In genomic region chr10:43436291-43437140, GRCh38 we compare ENCODE assay signal across 1 cellular context.
TF ChIP-seq lines count a peak whose summit lies in the region.

TSS of gene ZNF487 (plus strand) at chr10:43437111. CDS start at chr10:43475814, 38,703 bp downstream.

TF ChIP-seq in GM12878, 131 proteins besides CTCF, POLR2A, EP300 and RAD21 (continued from another document and continues in another):
- TF ChIP-seq MYB (IDR thresholded peaks at IDR 0.05; ENCODE audit: borderline replicate concordance, low read depth, low read length) (no peak), IKZF1 (conservative IDR thresholded peaks at IDR 0.05) (peak; percentile 88), POU2F2 (IDR thresholded peaks at IDR 0.05; ENCODE audit: borderline replicate concordance, low read depth, low read length) (peak; percentile 60; the same call in 1 of the 3 replicates), GABPA (IDR thresholded peaks at IDR 0.05; ENCODE audit: low read depth) (no peak), NFXL1 (IDR thresholded peaks at IDR 0.05; ENCODE audit: borderline replicate concordance) (no peak), ZNF384 (IDR thresholded peaks at IDR 0.05; ENCODE audit: borderline replicate concordance, low read depth, low read length) (no peak), PAX8 (IDR thresholded peaks at IDR 0.05) (no peak), POLR2AphosphoS2 (IDR thresholded peaks at IDR 0.05; ENCODE audit: low read depth, low read length) (peak; percentile 61; the same call in 1 of the 2 replicates), BACH1 (IDR thresholded peaks at IDR 0.05; ENCODE audit: borderline replicate concordance) (peak; percentile 72; the same call in 1 of the 2 replicates), JUNB (IDR thresholded peaks at IDR 0.05) (no peak), CREB1 (IDR thresholded peaks at IDR 0.05; ENCODE audit: low read depth) (peak; percentile 95), CHD4 (IDR thresholded peaks at IDR 0.05) (no peak), RB1 (IDR thresholded peaks at IDR 0.05; ENCODE audit: borderline replicate concordance) (peak; percentile 85; the same call in 1 of the 2 replicates), ZNF274 (IDR thresholded peaks at IDR 0.05; ENCODE audit: insufficient read depth, insufficient read length) (no peak), LARP7 (IDR thresholded peaks at IDR 0.05) (peak; percentile 69; the same call in 1 of the 2 replicates), CBX3 (IDR thresholded peaks at IDR 0.05; ENCODE audit: borderline replicate concordance, low read depth) (no peak), PML (IDR thresholded peaks at IDR 0.05; ENCODE audit: low read length) (0 out of 2 replicates have a peak, but pooled peaks have one; percentile 45), FOXM1 (IDR thresholded peaks at IDR 0.05; ENCODE audit: low read depth, low read length) (no peak), KAT2A (conservative IDR thresholded peaks at IDR 0.05; ENCODE audit: control insufficient read depth, low read depth, low read length) (no peak), CEBPB (IDR thresholded peaks at IDR 0.05; ENCODE audit: borderline replicate concordance in 1 of 2, low read depth in 2 of 2, low read length in 2 of 2) (no peak), NR2C2 (IDR thresholded peaks at IDR 0.05; ENCODE audit: borderline replicate concordance, control insufficient read depth, insufficient read length, low read depth) (no peak), HDGF (IDR thresholded peaks at IDR 0.05) (0 out of 2 replicates have a peak, but pooled peaks have one; percentile 9), SREBF2 (IDR thresholded peaks at IDR 0.05; ENCODE audit: low read length) (no peak), ZNF687 (IDR thresholded peaks at IDR 0.05) (peak; percentile 66), SIN3A (IDR thresholded peaks at IDR 0.05; ENCODE audit: low read depth, low read length) (0 out of 2 replicates have a peak, but pooled peaks have one; percentile 32), ESRRA (IDR thresholded peaks at IDR 0.05; ENCODE audit: low read length) (no peak; the same call in 1 of the 2 replicates), SMC3 (IDR thresholded peaks at IDR 0.05; ENCODE audit: borderline replicate concordance, low read length) (no peak; the same call in 1 of the 2 replicates), TCF12 (IDR thresholded peaks at IDR 0.05; ENCODE audit: low read depth, low read length) (peak; percentile 24; the same call in 1 of the 2 replicates), TCF3 (IDR thresholded peaks at IDR 0.05; ENCODE audit: borderline replicate concordance, insufficient read depth, low read depth, low read length) (no peak), RUNX3 (IDR thresholded peaks at IDR 0.05; ENCODE audit: low read length) (no peak; the same call in 1 of the 2 replicates), E4F1 (IDR thresholded peaks at IDR 0.05; ENCODE audit: borderline replicate concordance, partially characterized antibody) (peak; percentile 69), SRF (IDR thresholded peaks at IDR 0.05; ENCODE audit: low read depth in 2 of 2, low read length in 2 of 2) (no peak), STAT1 (conservative IDR thresholded peaks at IDR 0.05) (no peak), ZZZ3 (IDR thresholded peaks at IDR 0.05; ENCODE audit: control insufficient read depth, insufficient read length, low read depth) (no peak), ZNF207 (IDR thresholded peaks at IDR 0.05; ENCODE audit: borderline replicate concordance) (peak; percentile 91), CHD1 (IDR thresholded peaks at IDR 0.05; ENCODE audit: low read depth, low read length) (no peak), SMAD5 (IDR thresholded peaks at IDR 0.05; ENCODE audit: low read depth) (peak; percentile 80), FOS (IDR thresholded peaks at IDR 0.05; ENCODE audit: borderline replicate concordance, extremely low read depth, insufficient read length) (no peak), ZNF217 (IDR thresholded peaks at IDR 0.05) (0 out of 2 replicates have a peak, but pooled peaks have one; percentile 28), EGR1 (IDR thresholded peaks at IDR 0.05; ENCODE audit: borderline replicate concordance in 1 of 2, low read depth in 2 of 2, low read length in 2 of 2) (peak in 1 of 2 experiments; percentile 73; a peak in 2 of 3 replicates), YY1 (IDR thresholded peaks at IDR 0.05; ENCODE audit: low read depth, low read length) (peak; percentile 91), BCL11A (IDR thresholded peaks at IDR 0.05; ENCODE audit: low read depth, low read length) (no peak), STAT3 (IDR thresholded peaks at IDR 0.05; ENCODE audit: low read depth, low read length) (no peak), PBX3 (IDR thresholded peaks at IDR 0.05; ENCODE audit: insufficient replicate concordance, low read depth, low read length) (no peak), SMARCA5 (IDR thresholded peaks at IDR 0.05) (peak; percentile 93), NR2C1 (IDR thresholded peaks at IDR 0.05) (no peak), SIX5 (IDR thresholded peaks at IDR 0.05; ENCODE audit: low read depth, low read length, severe bottlenecking) (no peak), CBX5 (IDR thresholded peaks at IDR 0.05; ENCODE audit: low read depth) (0 out of 2 replicates have a peak, but pooled peaks have one; percentile 27)
- TF ChIP-seq, protein P1, sequence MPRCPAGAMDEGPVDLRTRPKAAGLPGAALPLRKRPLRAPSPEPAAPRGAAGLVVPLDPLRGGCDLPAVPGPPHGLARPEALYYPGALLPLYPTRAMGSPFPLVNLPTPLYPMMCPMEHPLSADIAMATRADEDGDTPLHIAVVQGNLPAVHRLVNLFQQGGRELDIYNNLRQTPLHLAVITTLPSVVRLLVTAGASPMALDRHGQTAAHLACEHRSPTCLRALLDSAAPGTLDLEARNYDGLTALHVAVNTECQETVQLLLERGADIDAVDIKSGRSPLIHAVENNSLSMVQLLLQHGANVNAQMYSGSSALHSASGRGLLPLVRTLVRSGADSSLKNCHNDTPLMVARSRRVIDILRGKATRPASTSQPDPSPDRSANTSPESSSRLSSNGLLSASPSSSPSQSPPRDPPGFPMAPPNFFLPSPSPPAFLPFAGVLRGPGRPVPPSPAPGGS (IDR thresholded peaks at IDR 0.05; ENCODE audit: borderline replicate concordance, insufficient read depth, low read depth, low read length, poor library complexity, severe bottlenecking) = no peak
- TF ChIP-seq, protein P2, sequence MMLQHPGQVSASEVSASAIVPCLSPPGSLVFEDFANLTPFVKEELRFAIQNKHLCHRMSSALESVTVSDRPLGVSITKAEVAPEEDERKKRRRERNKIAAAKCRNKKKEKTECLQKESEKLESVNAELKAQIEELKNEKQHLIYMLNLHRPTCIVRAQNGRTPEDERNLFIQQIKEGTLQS (IDR thresholded peaks at IDR 0.05; ENCODE audit: borderline replicate concordance, extremely low read depth, low read depth, low read length) = no peak
- TF ChIP-seq, protein P3, sequence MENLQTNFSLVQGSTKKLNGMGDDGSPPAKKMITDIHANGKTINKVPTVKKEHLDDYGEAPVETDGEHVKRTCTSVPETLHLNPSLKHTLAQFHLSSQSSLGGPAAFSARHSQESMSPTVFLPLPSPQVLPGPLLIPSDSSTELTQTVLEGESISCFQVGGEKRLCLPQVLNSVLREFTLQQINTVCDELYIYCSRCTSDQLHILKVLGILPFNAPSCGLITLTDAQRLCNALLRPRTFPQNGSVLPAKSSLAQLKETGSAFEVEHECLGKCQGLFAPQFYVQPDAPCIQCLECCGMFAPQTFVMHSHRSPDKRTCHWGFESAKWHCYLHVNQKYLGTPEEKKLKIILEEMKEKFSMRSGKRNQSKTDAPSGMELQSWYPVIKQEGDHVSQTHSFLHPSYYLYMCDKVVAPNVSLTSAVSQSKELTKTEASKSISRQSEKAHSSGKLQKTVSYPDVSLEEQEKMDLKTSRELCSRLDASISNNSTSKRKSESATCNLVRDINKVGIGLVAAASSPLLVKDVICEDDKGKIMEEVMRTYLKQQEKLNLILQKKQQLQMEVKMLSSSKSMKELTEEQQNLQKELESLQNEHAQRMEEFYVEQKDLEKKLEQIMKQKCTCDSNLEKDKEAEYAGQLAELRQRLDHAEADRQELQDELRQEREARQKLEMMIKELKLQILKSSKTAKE (IDR thresholded peaks at IDR 0.05; ENCODE audit: low read depth, poor library complexity, severe bottlenecking) = no peak
- TF ChIP-seq, protein P4, sequence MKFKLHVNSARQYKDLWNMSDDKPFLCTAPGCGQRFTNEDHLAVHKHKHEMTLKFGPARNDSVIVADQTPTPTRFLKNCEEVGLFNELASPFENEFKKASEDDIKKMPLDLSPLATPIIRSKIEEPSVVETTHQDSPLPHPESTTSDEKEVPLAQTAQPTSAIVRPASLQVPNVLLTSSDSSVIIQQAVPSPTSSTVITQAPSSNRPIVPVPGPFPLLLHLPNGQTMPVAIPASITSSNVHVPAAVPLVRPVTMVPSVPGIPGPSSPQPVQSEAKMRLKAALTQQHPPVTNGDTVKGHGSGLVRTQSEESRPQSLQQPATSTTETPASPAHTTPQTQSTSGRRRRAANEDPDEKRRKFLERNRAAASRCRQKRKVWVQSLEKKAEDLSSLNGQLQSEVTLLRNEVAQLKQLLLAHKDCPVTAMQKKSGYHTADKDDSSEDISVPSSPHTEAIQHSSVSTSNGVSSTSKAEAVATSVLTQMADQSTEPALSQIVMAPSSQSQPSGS (IDR thresholded peaks at IDR 0.05; ENCODE audit: low read length) = no peak
- TF ChIP-seq, protein P5, sequence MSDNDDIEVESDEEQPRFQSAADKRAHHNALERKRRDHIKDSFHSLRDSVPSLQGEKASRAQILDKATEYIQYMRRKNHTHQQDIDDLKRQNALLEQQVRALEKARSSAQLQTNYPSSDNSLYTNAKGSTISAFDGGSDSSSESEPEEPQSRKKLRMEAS (IDR thresholded peaks at IDR 0.05; ENCODE audit: low read depth, low read length) = no peak; the same call in 1 of the 2 replicates
